In genomic region chr3:12004741-12005513, GRCh38 we compare ENCODE assay signal across 11 cellular contexts. TPM values are rescaled to one million over a fixed set of nuclear protein-coding genes. Genes with fewer than 3 reads are reported as not detected.
DNase-seq lines count a peak whose midpoint lies in the region; ATAC-seq lines count a peak whose summit lies in the region.
"Had no signal": no experiment of that assay in that cellular context is flagged by ENCODE, and none has a peak within 500 bp of the region (broad histone marks: within the 10 kb centered on the region; RNA-seq: fewer than 3 reads in every experiment).

No MANE protein-coding gene starts in this region.

- H3K36me3 Mint-ChIP-seq in T-cell: no peaks in the 10 kb centered on the region

- POLR2A ChIA-PET in T-cell (lab: Charles Lee): no interaction called here

- CTCF ChIA-PET in T-cell (lab: Charles Lee): interaction anchor here in 1 of 2 donors (0.7 kb wide), 1 partner anchor 983 kb away, joined by 7 read pairs; no protein-coding TSS in a partner anchor

- H3K9ac ChIP-seq in iPS-20b (ENCODE audit: low read depth, low read length) (peak overlapping the region; percentile 11; the same call in 1 of the 2 replicates), subcutaneous abdominal adipose tissue (ENCODE audit: low read length in 5 of 5) (no peak overlapping the region)

- H3K27ac Mint-ChIP-seq in T-cell: no peak overlapping the region

- H3K27me3 Mint-ChIP-seq in T-cell: peaks cover 55 to 62% of the 10 kb centered on the region in 2 donors

- H3K27me3 ChIP-seq in iPS-20b (ENCODE audit: insufficient read depth, low read length) (peaks cover 36% of the 10 kb centered on the region), subcutaneous abdominal adipose tissue (ENCODE audit: control insufficient read depth in 5 of 5, insufficient read depth in 4 of 5, low read length in 5 of 5) (peaks cover 5 to 28% (median 13%) of the 10 kb centered on the region in 5 donors)

- H3K4me1 ChIP-seq in iPS-20b (ENCODE audit: insufficient read depth, low read length) (peaks cover 17% of the 10 kb centered on the region), subcutaneous abdominal adipose tissue (ENCODE audit: control insufficient read depth in 5 of 5, insufficient read depth in 5 of 5, low read length in 5 of 5) (peaks cover 0 to 21% (median 14%) of the 10 kb centered on the region in 5 donors)

- H3K9me3 Mint-ChIP-seq in T-cell: no peaks in the 10 kb centered on the region

- ATAC-seq in T-cell (replicated peaks in 1 of 4) (no peak), GM21367 (IDR thresholded peaks at IDR 0.05; ENCODE audit: unreplicated experiment) (no peak), GM18511 (IDR thresholded peaks at IDR 0.05; ENCODE audit: unreplicated experiment) (no peak)

- H3K27ac ChIP-seq in iPS-20b (ENCODE audit: low read length): no peak overlapping the region
- H3K27ac ChIP-seq in subcutaneous abdominal adipose tissue (ENCODE audit: low read depth, low read length): no peak overlapping the region
- H3K27ac ChIP-seq: C4-2B, gastroesophageal sphincter had no signal

- DNase-seq in activated T-cell treated with anti-CD3 and anti-CD28 coated beads, Interleukin-2, amount 50 U/mL, for 1 hour: peak; percentile 16
- DNase-seq in activated T-cell treated with anti-CD3 and anti-CD28 coated beads, Interleukin-2, amount 50 U/mL, for 48 hours: no peak
- DNase-seq in T-cell (peak in 1 of 34 experiments; percentile 2), AG08396 (ENCODE audit: low spot score) (no peak)

- peak overlapping the region in 2 of 3 donors; percentile 18 to 58 for H3K4me3 Mint-ChIP-seq in T-cell

- H3K36me3 ChIP-seq in iPS-20b (ENCODE audit: insufficient read depth, low read depth, low read length) (no peaks in the 10 kb centered on the region), subcutaneous abdominal adipose tissue (ENCODE audit: control insufficient read depth in 5 of 5, insufficient read depth in 5 of 5, low read length in 5 of 5) (no peaks in the 10 kb centered on the region)
- H3K36me3 ChIP-seq: gastroesophageal sphincter had no signal

- H3K9me3 ChIP-seq in iPS-20b (ENCODE audit: insufficient read depth, low read depth, low read length): no peaks in the 10 kb centered on the region
- H3K9me3 ChIP-seq in subcutaneous abdominal adipose tissue (ENCODE audit: control insufficient read depth in 5 of 5, low read length in 5 of 5): no peaks in the 10 kb centered on the region
- H3K9me3 ChIP-seq: gastroesophageal sphincter had no signal

- peak overlapping the region; percentile 70 for H3K4me3 ChIP-seq in iPS-20b (ENCODE audit: low read length)
- peak overlapping the region in 4 of 5 donors; percentile 29 to 75 (median 48) for H3K4me3 ChIP-seq in subcutaneous abdominal adipose tissue (ENCODE audit: low read depth in 1 of 5, low read length in 5 of 5)

- peaks cover 6 to 14% (median 8%) of the 10 kb centered on the region in 3 donors for H3K4me1 Mint-ChIP-seq in T-cell

RNA-seq across cellular contexts. Expression of gene SYN2, which starts 0.7 kb away (rescaled TPM):
- under 1 TPM in 1 of 5 donors, not detected in 4; 0.20 TPM for total RNA-seq in T-cell
- total RNA-seq: T-helper 1 cell treated with Interleukin-12 subunit alpha and Interleukin-12 subunit beta and Interleukin-4 antibody, amounts not matched to agents 30 ng/mL and 1 ng/mL, for 36 hours had no signal
